1 cellular context compared by ENCODE assay signal in the genomic region with DNA sequence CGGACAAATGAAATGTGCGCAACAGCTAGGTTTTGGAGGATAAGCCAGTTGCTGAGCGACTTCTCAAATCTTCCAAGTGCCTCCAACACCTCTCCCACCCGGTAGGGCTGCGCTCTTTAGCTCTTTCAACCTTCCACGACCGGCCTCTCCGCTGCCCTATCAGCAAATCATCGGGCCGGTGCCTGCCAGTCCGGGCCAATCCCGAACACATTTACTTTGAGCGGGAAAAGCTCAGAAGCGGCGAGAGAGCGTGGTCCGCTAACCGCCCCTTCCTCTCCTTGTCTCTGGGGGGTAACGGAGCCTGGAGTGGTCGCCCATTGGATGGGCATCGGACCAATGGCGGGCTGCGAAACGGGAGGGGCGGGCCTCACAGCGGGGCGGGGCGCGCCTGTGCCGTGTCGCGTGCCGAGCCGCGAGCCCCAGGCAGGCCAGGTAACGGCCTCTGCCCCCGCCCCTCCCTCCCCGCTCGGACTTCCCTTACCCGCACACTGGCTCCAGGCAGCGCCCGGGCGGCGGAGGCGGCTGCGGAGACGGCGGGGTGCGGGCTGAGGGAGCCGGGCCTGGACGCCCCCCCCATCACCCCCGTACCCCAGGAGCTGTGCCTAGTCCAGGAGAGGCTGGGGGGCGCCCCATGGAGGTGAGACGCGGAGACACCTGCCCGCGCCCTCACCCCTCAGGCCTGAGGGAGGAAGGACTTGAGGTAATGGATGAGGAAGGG.
TF ChIP-seq lines count a peak whose summit lies in the region.

A gene (plus strand): TSS at position 486 of the 718 bp plus-strand sequence. CDS start 146 bp downstream, at position 632.

TF ChIP-seq in HEK293, 187 proteins besides CTCF, POLR2A, EP300 and RAD21 (continued from another document and continues in another):
- TF ChIP-seq, protein P1, sequence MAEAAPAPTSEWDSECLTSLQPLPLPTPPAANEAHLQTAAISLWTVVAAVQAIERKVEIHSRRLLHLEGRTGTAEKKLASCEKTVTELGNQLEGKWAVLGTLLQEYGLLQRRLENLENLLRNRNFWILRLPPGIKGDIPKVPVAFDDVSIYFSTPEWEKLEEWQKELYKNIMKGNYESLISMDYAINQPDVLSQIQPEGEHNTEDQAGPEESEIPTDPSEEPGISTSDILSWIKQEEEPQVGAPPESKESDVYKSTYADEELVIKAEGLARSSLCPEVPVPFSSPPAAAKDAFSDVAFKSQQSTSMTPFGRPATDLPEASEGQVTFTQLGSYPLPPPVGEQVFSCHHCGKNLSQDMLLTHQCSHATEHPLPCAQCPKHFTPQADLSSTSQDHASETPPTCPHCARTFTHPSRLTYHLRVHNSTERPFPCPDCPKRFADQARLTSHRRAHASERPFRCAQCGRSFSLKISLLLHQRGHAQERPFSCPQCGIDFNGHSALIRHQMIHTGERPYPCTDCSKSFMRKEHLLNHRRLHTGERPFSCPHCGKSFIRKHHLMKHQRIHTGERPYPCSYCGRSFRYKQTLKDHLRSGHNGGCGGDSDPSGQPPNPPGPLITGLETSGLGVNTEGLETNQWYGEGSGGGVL (tag by site-specific recombination; IDR thresholded peaks at IDR 0.05) = no peak
- no peak for TF ChIP-seq SCRT1 (tag by site-specific recombination; IDR thresholded peaks at IDR 0.05; ENCODE audit: borderline replicate concordance)
- no peak for TF ChIP-seq ZNF433 (tag by site-specific recombination; IDR thresholded peaks at IDR 0.05; ENCODE audit: low read depth)
- no peak for TF ChIP-seq ZNF155 (tag by site-specific recombination; IDR thresholded peaks at IDR 0.05)
- TF ChIP-seq, protein P2, sequence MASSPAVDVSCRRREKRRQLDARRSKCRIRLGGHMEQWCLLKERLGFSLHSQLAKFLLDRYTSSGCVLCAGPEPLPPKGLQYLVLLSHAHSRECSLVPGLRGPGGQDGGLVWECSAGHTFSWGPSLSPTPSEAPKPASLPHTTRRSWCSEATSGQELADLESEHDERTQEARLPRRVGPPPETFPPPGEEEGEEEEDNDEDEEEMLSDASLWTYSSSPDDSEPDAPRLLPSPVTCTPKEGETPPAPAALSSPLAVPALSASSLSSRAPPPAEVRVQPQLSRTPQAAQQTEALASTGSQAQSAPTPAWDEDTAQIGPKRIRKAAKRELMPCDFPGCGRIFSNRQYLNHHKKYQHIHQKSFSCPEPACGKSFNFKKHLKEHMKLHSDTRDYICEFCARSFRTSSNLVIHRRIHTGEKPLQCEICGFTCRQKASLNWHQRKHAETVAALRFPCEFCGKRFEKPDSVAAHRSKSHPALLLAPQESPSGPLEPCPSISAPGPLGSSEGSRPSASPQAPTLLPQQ (tag by site-specific recombination; IDR thresholded peaks at IDR 0.05) = no peak
- TF ChIP-seq, protein P3, sequence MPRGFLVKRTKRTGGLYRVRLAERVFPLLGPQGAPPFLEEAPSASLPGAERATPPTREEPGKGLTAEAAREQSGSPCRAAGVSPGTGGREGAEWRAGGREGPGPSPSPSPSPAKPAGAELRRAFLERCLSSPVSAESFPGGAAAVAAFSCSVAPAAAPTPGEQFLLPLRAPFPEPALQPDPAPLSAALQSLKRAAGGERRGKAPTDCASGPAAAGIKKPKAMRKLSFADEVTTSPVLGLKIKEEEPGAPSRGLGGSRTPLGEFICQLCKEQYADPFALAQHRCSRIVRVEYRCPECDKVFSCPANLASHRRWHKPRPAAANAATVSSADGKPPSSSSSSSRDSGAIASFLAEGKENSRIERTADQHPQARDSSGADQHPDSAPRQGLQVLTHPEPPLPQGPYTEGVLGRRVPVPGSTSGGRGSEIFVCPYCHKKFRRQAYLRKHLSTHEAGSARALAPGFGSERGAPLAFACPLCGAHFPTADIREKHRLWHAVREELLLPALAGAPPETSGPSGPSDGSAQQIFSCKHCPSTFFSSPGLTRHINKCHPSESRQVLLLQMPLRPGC (tag by site-specific recombination; IDR thresholded peaks at IDR 0.05) = no peak
- no peak for TF ChIP-seq KLF16 (tag by site-specific recombination; IDR thresholded peaks at IDR 0.05)
- no peak for TF ChIP-seq ZNF394 (tag by site-specific recombination; IDR thresholded peaks at IDR 0.05; ENCODE audit: borderline replicate concordance)
- TF ChIP-seq, protein P4, sequence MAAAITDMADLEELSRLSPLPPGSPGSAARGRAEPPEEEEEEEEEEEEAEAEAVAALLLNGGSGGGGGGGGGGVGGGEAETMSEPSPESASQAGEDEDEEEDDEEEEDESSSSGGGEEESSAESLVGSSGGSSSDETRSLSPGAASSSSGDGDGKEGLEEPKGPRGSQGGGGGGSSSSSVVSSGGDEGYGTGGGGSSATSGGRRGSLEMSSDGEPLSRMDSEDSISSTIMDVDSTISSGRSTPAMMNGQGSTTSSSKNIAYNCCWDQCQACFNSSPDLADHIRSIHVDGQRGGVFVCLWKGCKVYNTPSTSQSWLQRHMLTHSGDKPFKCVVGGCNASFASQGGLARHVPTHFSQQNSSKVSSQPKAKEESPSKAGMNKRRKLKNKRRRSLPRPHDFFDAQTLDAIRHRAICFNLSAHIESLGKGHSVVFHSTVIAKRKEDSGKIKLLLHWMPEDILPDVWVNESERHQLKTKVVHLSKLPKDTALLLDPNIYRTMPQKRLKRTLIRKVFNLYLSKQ (tag by site-specific recombination; IDR thresholded peaks at IDR 0.05; ENCODE audit: borderline replicate concordance) = no peak
- no peak for TF ChIP-seq ZNF292 (tag by site-specific recombination; IDR thresholded peaks at IDR 0.05; ENCODE audit: borderline replicate concordance, low read depth)
- TF ChIP-seq ZNF514 (tag by site-specific recombination; IDR thresholded peaks at IDR 0.05) = no peak
- no peak for TF ChIP-seq ZNF701 (tag by site-specific recombination; IDR thresholded peaks at IDR 0.05)
- no peak for TF ChIP-seq ZNF768 (tag by site-specific recombination; IDR thresholded peaks at IDR 0.05)
- TF ChIP-seq YY2 (tag by site-specific recombination; IDR thresholded peaks at IDR 0.05) = no peak
- TF ChIP-seq, protein P5, sequence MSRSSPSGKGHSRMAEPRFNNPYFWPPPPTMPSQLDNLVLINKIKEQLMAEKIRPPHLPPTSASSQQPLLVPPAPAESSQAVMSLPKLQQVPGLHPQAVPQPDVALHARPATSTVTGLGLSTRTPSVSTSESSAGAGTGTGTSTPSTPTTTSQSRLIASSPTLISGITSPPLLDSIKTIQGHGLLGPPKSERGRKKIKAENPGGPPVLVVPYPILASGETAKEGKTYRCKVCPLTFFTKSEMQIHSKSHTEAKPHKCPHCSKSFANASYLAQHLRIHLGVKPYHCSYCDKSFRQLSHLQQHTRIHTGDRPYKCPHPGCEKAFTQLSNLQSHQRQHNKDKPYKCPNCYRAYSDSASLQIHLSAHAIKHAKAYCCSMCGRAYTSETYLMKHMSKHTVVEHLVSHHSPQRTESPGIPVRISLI (tag by site-specific recombination; IDR thresholded peaks at IDR 0.05) = no peak
- no peak for TF ChIP-seq ZNF776 (tag by site-specific recombination; IDR thresholded peaks at IDR 0.05; ENCODE audit: borderline replicate concordance)
- no peak for TF ChIP-seq WT1 (tag by site-specific recombination; IDR thresholded peaks at IDR 0.05)
- TF ChIP-seq ZNF311 (tag by site-specific recombination; IDR thresholded peaks at IDR 0.05; ENCODE audit: borderline replicate concordance) = no peak
- TF ChIP-seq SP7 (tag by site-specific recombination; IDR thresholded peaks at IDR 0.05) = 0 out of 2 replicates have a peak, but pooled peaks have one; percentile 21
- no peak for TF ChIP-seq ZFP37 (tag by site-specific recombination; IDR thresholded peaks at IDR 0.05)
- no peak for TF ChIP-seq ZNF76 (tag by site-specific recombination; IDR thresholded peaks at IDR 0.05; ENCODE audit: borderline replicate concordance, low read depth)
- TF ChIP-seq TRIM28 (IDR thresholded peaks at IDR 0.05; ENCODE audit: borderline replicate concordance, low read length) = no peak
- no peak for TF ChIP-seq ZNF555 (tag by site-specific recombination; conservative IDR thresholded peaks at IDR 0.05)
- TF ChIP-seq, protein P6, sequence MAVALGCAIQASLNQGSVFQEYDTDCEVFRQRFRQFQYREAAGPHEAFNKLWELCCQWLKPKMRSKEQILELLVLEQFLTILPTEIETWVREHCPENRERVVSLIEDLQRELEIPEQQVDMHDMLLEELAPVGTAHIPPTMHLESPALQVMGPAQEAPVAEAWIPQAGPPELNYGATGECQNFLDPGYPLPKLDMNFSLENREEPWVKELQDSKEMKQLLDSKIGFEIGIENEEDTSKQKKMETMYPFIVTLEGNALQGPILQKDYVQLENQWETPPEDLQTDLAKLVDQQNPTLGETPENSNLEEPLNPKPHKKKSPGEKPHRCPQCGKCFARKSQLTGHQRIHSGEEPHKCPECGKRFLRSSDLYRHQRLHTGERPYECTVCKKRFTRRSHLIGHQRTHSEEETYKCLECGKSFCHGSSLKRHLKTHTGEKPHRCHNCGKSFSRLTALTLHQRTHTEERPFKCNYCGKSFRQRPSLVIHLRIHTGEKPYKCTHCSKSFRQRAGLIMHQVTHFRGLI (tag by site-specific recombination; IDR thresholded peaks at IDR 0.05) = peak; percentile 42; the same call in 1 of the 2 replicates
- TF ChIP-seq, protein P7, sequence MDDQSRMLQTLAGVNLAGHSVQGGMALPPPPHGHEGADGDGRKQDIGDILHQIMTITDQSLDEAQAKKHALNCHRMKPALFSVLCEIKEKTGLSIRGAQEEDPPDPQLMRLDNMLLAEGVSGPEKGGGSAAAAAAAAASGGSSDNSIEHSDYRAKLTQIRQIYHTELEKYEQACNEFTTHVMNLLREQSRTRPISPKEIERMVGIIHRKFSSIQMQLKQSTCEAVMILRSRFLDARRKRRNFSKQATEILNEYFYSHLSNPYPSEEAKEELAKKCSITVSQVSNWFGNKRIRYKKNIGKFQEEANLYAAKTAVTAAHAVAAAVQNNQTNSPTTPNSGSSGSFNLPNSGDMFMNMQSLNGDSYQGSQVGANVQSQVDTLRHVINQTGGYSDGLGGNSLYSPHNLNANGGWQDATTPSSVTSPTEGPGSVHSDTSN (CRISPR knock-in tag; IDR thresholded peaks at IDR 0.05) = peak; percentile 68; the same call in 1 of the 2 replicates
- TF ChIP-seq ZNF112 (tag by site-specific recombination; IDR thresholded peaks at IDR 0.05) = no peak
- no peak for TF ChIP-seq ZFP3 (tag by site-specific recombination; IDR thresholded peaks at IDR 0.05; ENCODE audit: low read depth)
- TF ChIP-seq, protein P8, sequence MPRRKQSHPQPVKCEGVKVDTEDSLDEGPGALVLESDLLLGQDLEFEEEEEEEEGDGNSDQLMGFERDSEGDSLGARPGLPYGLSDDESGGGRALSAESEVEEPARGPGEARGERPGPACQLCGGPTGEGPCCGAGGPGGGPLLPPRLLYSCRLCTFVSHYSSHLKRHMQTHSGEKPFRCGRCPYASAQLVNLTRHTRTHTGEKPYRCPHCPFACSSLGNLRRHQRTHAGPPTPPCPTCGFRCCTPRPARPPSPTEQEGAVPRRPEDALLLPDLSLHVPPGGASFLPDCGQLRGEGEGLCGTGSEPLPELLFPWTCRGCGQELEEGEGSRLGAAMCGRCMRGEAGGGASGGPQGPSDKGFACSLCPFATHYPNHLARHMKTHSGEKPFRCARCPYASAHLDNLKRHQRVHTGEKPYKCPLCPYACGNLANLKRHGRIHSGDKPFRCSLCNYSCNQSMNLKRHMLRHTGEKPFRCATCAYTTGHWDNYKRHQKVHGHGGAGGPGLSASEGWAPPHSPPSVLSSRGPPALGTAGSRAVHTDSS (tag by site-specific recombination; IDR thresholded peaks at IDR 0.05) = no peak
- no peak for TF ChIP-seq ZBTB21 (tag by site-specific recombination; IDR thresholded peaks at IDR 0.05)
- TF ChIP-seq YY1 (tag by site-specific recombination; IDR thresholded peaks at IDR 0.05) = no peak
- no peak for TF ChIP-seq ZNF660 (tag by site-specific recombination; IDR thresholded peaks at IDR 0.05)
- TF ChIP-seq, protein P9, sequence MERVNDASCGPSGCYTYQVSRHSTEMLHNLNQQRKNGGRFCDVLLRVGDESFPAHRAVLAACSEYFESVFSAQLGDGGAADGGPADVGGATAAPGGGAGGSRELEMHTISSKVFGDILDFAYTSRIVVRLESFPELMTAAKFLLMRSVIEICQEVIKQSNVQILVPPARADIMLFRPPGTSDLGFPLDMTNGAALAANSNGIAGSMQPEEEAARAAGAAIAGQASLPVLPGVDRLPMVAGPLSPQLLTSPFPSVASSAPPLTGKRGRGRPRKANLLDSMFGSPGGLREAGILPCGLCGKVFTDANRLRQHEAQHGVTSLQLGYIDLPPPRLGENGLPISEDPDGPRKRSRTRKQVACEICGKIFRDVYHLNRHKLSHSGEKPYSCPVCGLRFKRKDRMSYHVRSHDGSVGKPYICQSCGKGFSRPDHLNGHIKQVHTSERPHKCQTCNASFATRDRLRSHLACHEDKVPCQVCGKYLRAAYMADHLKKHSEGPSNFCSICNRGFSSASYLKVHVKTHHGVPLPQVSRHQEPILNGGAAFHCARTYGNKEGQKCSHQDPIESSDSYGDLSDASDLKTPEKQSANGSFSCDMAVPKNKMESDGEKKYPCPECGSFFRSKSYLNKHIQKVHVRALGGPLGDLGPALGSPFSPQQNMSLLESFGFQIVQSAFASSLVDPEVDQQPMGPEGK (tag by site-specific recombination; IDR thresholded peaks at IDR 0.05) = peak; percentile 71
- TF ChIP-seq ZNF707 (tag by site-specific recombination; IDR thresholded peaks at IDR 0.05) = no peak
- no peak for TF ChIP-seq EGR2 (tag by site-specific recombination; IDR thresholded peaks at IDR 0.05; ENCODE audit: low read depth)
- TF ChIP-seq, protein P10, sequence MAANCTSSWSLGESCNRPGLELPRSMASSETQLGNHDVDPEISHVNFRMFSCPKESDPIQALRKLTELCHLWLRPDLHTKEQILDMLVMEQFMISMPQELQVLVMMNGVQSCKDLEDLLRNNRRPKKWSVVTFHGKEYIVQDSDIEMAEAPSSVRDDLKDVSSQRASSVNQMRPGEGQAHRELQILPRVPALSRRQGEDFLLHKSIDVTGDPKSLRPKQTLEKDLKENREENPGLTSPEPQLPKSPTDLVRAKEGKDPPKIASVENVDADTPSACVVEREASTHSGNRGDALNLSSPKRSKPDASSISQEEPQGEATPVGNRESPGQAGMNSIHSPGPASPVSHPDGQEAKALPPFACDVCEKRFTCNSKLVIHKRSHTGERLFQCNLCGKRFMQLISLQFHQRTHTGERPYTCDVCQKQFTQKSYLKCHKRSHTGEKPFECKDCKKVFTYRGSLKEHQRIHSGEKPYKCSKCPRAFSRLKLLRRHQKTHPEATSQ (tag by site-specific recombination; IDR thresholded peaks at IDR 0.05) = no peak
- TF ChIP-seq ZNF214 (tag by site-specific recombination; IDR thresholded peaks at IDR 0.05; ENCODE audit: borderline replicate concordance) = no peak
- no peak for TF ChIP-seq ZNF140 (tag by site-specific recombination; IDR thresholded peaks at IDR 0.05)
- peak; percentile 46 for TF ChIP-seq SP3 (tag by site-specific recombination; IDR thresholded peaks at IDR 0.05)
- no peak for TF ChIP-seq ZNF624 (tag by site-specific recombination; IDR thresholded peaks at IDR 0.05)
- no peak for TF ChIP-seq ZNF560 (tag by site-specific recombination; IDR thresholded peaks at IDR 0.05; ENCODE audit: borderline replicate concordance)
- TF ChIP-seq, protein P11, sequence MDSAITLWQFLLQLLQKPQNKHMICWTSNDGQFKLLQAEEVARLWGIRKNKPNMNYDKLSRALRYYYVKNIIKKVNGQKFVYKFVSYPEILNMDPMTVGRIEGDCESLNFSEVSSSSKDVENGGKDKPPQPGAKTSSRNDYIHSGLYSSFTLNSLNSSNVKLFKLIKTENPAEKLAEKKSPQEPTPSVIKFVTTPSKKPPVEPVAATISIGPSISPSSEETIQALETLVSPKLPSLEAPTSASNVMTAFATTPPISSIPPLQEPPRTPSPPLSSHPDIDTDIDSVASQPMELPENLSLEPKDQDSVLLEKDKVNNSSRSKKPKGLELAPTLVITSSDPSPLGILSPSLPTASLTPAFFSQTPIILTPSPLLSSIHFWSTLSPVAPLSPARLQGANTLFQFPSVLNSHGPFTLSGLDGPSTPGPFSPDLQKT (IDR thresholded peaks at IDR 0.05; ENCODE audit: borderline replicate concordance, low read depth, low read length) = no peak
- TF ChIP-seq ZNF544 (tag by site-specific recombination; IDR thresholded peaks at IDR 0.05) = no peak
